1 cellular context compared by ENCODE assay signal in genomic region chr11:65692367-65692766, GRCh38.
TF ChIP-seq lines count a peak whose summit lies in the region.

No MANE protein-coding gene starts in this region.

TF ChIP-seq in K562, 482 proteins besides CTCF, POLR2A, EP300 and RAD21 (continued from another document):
- TF ChIP-seq ZBTB40 (IDR thresholded peaks at IDR 0.05): no peak
- TF ChIP-seq ZBTB40 (CRISPR knock-in tag; IDR thresholded peaks at IDR 0.05): no peak
- TF ChIP-seq TAF15 (IDR thresholded peaks at IDR 0.05; ENCODE audit: low read depth, low read length): no peak
- TF ChIP-seq HMGN3 (IDR thresholded peaks at IDR 0.05; ENCODE audit: borderline replicate concordance, extremely low read depth, insufficient read length, low read depth, low read length): no peak
- TF ChIP-seq DIDO1 (tag; IDR thresholded peaks at IDR 0.05; ENCODE audit: low read depth): no peak
- 0 out of 2 replicates have a peak, but pooled peaks have one; percentile 13 for TF ChIP-seq THAP12 (CRISPR knock-in tag; IDR thresholded peaks at IDR 0.05)
- TF ChIP-seq ZKSCAN8 (CRISPR knock-in tag; IDR thresholded peaks at IDR 0.05): 0 out of 2 replicates have a peak, but pooled peaks have one; percentile 48
- TF ChIP-seq HDAC6 (IDR thresholded peaks at IDR 0.05; ENCODE audit: low read depth, low read length): no peak
- no peak; the same call in 1 of the 2 replicates for TF ChIP-seq SMAD3 (CRISPR knock-in tag; conservative IDR thresholded peaks at IDR 0.05)
- TF ChIP-seq TCFL5 (CRISPR knock-in tag; conservative IDR thresholded peaks at IDR 0.05): no peak
TF ChIP-seq in K562: peak in this region for 73.
